Comparison of ENCODE assay signal across 31 cellular contexts in genomic region chr1:214101246-214101645, GRCh38.
"Had no signal": no experiment of that assay in that cellular context is flagged by ENCODE, and none has a peak within 500 bp of the region (broad histone marks: within the 10 kb centered on the region; RNA-seq: fewer than 3 reads in every experiment).

No MANE protein-coding gene starts in this region.

- H3K9me3 Mint-ChIP-seq: activated CD4-positive, alpha-beta T cell treated with anti-CD3 and anti-CD28 coated beads, Interleukin-2, amount 10 ng/mL, durations not matched to agents 24 days and 14 days; activated CD8-positive, alpha-beta T cell treated with anti-CD3 and anti-CD28 coated beads for 36 hours; activated T-cell treated with anti-CD3 and anti-CD28 coated beads, Interleukin-2, amount 50 U/mL, for 24 hours; activated T-helper 1 cell treated with anti-CD3 and anti-CD28 coated beads, Interleukin-12 subunit alpha, Interleukin-12 subunit beta, Interleukin-2, Interleukin-4 antibody, amounts not matched to agents 30 ng/mL and 10 ng/mL and 1 ng/mL, durations not matched to agents 14 hours and 24 hours and 36 hours; T-helper 1 cell treated with Interleukin-12 subunit alpha and Interleukin-12 subunit beta and Interleukin-4 antibody, amounts not matched to agents 30 μg/mL and 1 μg/mL, for 36 hours; T-helper 2 cell treated with Interferon-gamma antibody and Interleukin-4, amounts not matched to agents 5 μg/mL and 100 μg/mL, for 36 hours had no signal

- FAIRE-seq: bronchial epithelial cell, TTC549 had no signal

- H3K9me3 ChIP-seq: SJCRH30 had no signal

- H3K4me1 Mint-ChIP-seq: activated CD4-positive, alpha-beta T cell treated with anti-CD3 and anti-CD28 coated beads, Interleukin-2, amount 10 ng/mL, durations not matched to agents 24 days and 14 days; brain had no signal

- H3K27me3 Mint-ChIP-seq: activated CD4-positive, alpha-beta T cell treated with anti-CD3 and anti-CD28 coated beads, Interleukin-2, amount 10 ng/mL, durations not matched to agents 24 days and 14 days had no signal

- DNase-seq: activated CD4-positive, alpha-beta T cell treated with anti-CD3 and anti-CD28 coated beads, Interleukin-2, amount 10 ng/mL, durations not matched to agents 24 days and 14 days; activated CD4-positive, alpha-beta T cell treated with anti-CD3 and anti-CD28 coated beads, Interleukin-2, amount 50 U/mL, for 4 hours; activated CD8-positive, alpha-beta T cell treated with anti-CD3 and anti-CD28 coated beads for 36 hours; activated gamma-delta T cell treated with Interleukin-2 at 50 U/mL for 16 hours; activated naive CD4-positive, alpha-beta T cell treated with anti-CD3 and anti-CD28 coated beads for 36 hours; activated T-cell treated with anti-CD3 and anti-CD28 coated beads, Interleukin-2, amount 50 U/mL, for 24 hours; anterior cingulate cortex; caudate nucleus; cerebellar nuclear complex; Kasumi-1; NCI-H1105; NCI-H1417 treated with DMSO at 0.1 percent for 48 hours; NCI-H187 treated with DMSO at 0.1 percent for 48 hours; NCI-H2081; NCI-H2171 treated with DMSO at 0.1 percent for 48 hours; NCI-H2227 treated with DMSO at 0.1 percent for 48 hours; NCI-H446; NCI-H510A treated with DMSO at 0.1 percent for 48 hours; NCI-H526 treated with DMSO at 0.1 percent for 48 hours; NCI-H774; SHP77; SJCRH30 had no signal

- H3K27me3 ChIP-seq: SJCRH30 had no signal

- H3K27ac ChIP-seq: SJCRH30, SK-N-MC had no signal

- H3K4me3 ChIP-seq: SJCRH30, SK-N-MC had no signal

- H3K27ac Mint-ChIP-seq: activated CD4-positive, alpha-beta T cell treated with anti-CD3 and anti-CD28 coated beads, Interleukin-2, amount 10 ng/mL, durations not matched to agents 24 days and 14 days; activated CD8-positive, alpha-beta T cell treated with anti-CD3 and anti-CD28 coated beads for 36 hours; activated naive CD4-positive, alpha-beta T cell treated with anti-CD3 and anti-CD28 coated beads for 36 hours; activated naive CD4-positive, alpha-beta T cell treated with anti-CD3 and anti-CD28 coated beads, Interleukin-2, amount 50 U/mL, for 72 hours; activated T-cell treated with anti-CD3 and anti-CD28 coated beads, Interleukin-2, amount 50 U/mL, for 24 hours; activated T-helper 1 cell treated with anti-CD3 and anti-CD28 coated beads, Interleukin-12 subunit alpha, Interleukin-12 subunit beta, Interleukin-2, Interleukin-4 antibody, amounts not matched to agents 30 ng/mL and 10 ng/mL and 1 ng/mL, durations not matched to agents 14 hours and 24 hours and 36 hours; brain; T-helper 1 cell treated with Interleukin-12 subunit alpha and Interleukin-12 subunit beta and Interleukin-4 antibody, amounts not matched to agents 30 μg/mL and 1 μg/mL, for 36 hours; T-helper 2 cell treated with Interferon-gamma antibody and Interleukin-4, amounts not matched to agents 5 μg/mL and 100 μg/mL, for 36 hours had no signal

- ATAC-seq: activated CD8-positive, alpha-beta T cell treated with anti-CD3 and anti-CD28 coated beads for 36 hours; activated naive CD4-positive, alpha-beta T cell treated with anti-CD3 and anti-CD28 coated beads, Interleukin-2, amount 50 U/mL, for 72 hours; Panc1 had no signal

- H3K36me3 ChIP-seq: SJCRH30 had no signal

- H3K4me3 Mint-ChIP-seq: activated CD4-positive, alpha-beta T cell treated with anti-CD3 and anti-CD28 coated beads, Interleukin-2, amount 10 ng/mL, durations not matched to agents 24 days and 14 days; activated CD8-positive, alpha-beta T cell treated with anti-CD3 and anti-CD28 coated beads for 36 hours; activated naive CD4-positive, alpha-beta T cell treated with anti-CD3 and anti-CD28 coated beads for 36 hours; activated T-cell treated with anti-CD3 and anti-CD28 coated beads, Interleukin-2, amount 50 U/mL, for 24 hours; activated T-helper 1 cell treated with anti-CD3 and anti-CD28 coated beads, Interleukin-12 subunit alpha, Interleukin-12 subunit beta, Interleukin-2, Interleukin-4 antibody, amounts not matched to agents 30 ng/mL and 10 ng/mL and 1 ng/mL, durations not matched to agents 14 hours and 24 hours and 36 hours; brain; T-helper 1 cell treated with Interleukin-12 subunit alpha and Interleukin-12 subunit beta and Interleukin-4 antibody, amounts not matched to agents 30 μg/mL and 1 μg/mL, for 36 hours; T-helper 2 cell treated with Interferon-gamma antibody and Interleukin-4, amounts not matched to agents 5 μg/mL and 100 μg/mL, for 36 hours had no signal

- H3K36me3 Mint-ChIP-seq: brain had no signal
